1 cellular context compared by ENCODE assay signal in the genomic region with DNA sequence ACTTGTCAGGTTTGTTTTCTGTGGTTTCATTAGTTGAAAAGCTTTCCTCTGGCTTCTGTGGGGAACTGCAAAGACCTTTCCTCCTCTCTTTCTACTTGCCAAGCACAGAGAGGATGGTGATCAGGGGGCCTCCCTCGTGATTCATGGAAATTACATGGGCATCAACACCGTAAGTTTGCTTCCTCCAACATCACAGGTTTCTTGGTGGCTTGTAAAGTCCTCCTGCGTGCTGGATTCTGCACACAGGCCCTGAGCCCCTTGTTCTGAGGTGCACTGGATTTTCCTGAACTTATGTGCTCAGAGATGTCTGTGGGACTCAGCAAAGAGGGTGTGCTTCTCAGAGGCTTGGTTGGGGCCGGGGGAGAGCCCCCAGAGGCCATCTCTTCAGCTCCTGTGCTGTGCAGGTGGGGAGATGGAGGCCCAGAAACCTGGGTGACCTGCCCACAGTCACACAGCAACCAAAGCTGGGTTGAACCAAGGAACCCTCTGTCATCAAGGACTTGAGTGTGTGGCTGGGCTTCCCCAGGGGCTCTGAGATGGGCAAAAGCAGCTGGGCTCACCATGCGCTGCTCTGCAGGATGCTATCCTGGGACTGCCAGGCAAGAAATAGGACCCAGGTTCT.
TF ChIP-seq lines count a peak whose summit lies in the region.

No MANE protein-coding gene starts in this region.

TF ChIP-seq in SK-N-SH treated with all-trans-retinoic acid at 6 μM for 48 hours, 23 proteins besides CTCF, POLR2A, EP300 and RAD21 (continued from another document):
- TF ChIP-seq, protein P1, sequence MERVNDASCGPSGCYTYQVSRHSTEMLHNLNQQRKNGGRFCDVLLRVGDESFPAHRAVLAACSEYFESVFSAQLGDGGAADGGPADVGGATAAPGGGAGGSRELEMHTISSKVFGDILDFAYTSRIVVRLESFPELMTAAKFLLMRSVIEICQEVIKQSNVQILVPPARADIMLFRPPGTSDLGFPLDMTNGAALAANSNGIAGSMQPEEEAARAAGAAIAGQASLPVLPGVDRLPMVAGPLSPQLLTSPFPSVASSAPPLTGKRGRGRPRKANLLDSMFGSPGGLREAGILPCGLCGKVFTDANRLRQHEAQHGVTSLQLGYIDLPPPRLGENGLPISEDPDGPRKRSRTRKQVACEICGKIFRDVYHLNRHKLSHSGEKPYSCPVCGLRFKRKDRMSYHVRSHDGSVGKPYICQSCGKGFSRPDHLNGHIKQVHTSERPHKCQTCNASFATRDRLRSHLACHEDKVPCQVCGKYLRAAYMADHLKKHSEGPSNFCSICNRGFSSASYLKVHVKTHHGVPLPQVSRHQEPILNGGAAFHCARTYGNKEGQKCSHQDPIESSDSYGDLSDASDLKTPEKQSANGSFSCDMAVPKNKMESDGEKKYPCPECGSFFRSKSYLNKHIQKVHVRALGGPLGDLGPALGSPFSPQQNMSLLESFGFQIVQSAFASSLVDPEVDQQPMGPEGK (CRISPR knock-in tag; IDR thresholded peaks at IDR 0.05; ENCODE audit: borderline replicate concordance), result no peak
- TF ChIP-seq ESRRG (CRISPR knock-in tag; IDR thresholded peaks at IDR 0.05) (no peak), OSR1 (CRISPR knock-in tag; IDR thresholded peaks at IDR 0.05) (no peak), CSDC2 (CRISPR knock-in tag; IDR thresholded peaks at IDR 0.05) (no peak), RARB (CRISPR knock-in tag; IDR thresholded peaks at IDR 0.05) (no peak)
